ENCODE assay signal across 1 cellular context in genomic region chr10:17993361-17993760, GRCh38.
TF ChIP-seq lines count a peak whose summit lies in the region.

No MANE protein-coding gene starts in this region.

TF ChIP-seq in HEK293, 187 proteins besides CTCF, POLR2A, EP300 and RAD21 (continued from another document):
- 0 out of 2 replicates have a peak, but pooled peaks have one; percentile 20 for TF ChIP-seq TSHZ1 (tag by site-specific recombination; IDR thresholded peaks at IDR 0.05; ENCODE audit: borderline replicate concordance)
- TF ChIP-seq ZNF639 (tag by site-specific recombination; IDR thresholded peaks at IDR 0.05): peak; percentile 60; the same call in 1 of the 2 replicates
- 0 out of 2 replicates have a peak, but pooled peaks have one; percentile 26 for TF ChIP-seq ZNF184 (tag by site-specific recombination; IDR thresholded peaks at IDR 0.05)
TF ChIP-seq in HEK293: peak in this region for 14.
